15 cellular contexts compared by ENCODE assay signal in the genomic region with DNA sequence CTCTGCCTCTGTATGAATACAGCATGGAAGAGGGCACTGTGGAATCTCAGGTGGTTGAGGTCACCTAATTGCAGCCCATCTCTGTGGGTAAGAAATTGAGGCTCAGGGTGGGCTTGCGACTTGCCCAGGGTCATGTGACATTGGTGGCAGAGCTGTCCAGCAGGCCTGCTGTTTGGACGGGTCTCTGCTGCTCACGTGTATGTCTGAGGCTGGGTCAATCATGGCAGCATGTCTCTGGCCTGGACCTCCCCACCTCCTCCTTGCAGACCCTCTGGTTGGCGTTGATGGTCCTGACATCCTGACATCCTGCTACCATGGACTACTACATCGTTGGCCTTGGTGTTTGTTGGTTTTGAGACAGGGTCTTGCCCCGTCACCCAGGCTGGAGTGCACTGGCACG.
DNase-seq lines count a peak whose midpoint lies in the region; ATAC-seq, FAIRE-seq and TF ChIP-seq lines count a peak whose summit lies in the region.
"Had no signal": no experiment of that assay in that cellular context is flagged by ENCODE, and none has a peak within 500 bp of the region (broad histone marks: within the 10 kb centered on the region; RNA-seq: fewer than 3 reads in every experiment).

No MANE protein-coding gene starts in this region.

- ATAC-seq in Right ventricle myocardium superior (ENCODE audit: poor library complexity) = no peak
- no peak for ATAC-seq in left ventricle myocardium superior
- ATAC-seq in K562 = no peak
- ATAC-seq in lower lobe of right lung = no peak
- ATAC-seq in HG02678 (IDR thresholded peaks at IDR 0.05; ENCODE audit: unreplicated experiment) = no peak
- ATAC-seq: GM12878, GM23338 had no signal

- TF ChIP-seq CTCF in K562 (IDR thresholded peaks at IDR 0.05 in 2 of 3, conservative IDR thresholded peaks at IDR 0.05 in 1 of 3; ENCODE audit: insufficient read depth in 2 of 3, low read depth in 1 of 3, low read length in 3 of 3) = no peak
- no peak for TF ChIP-seq CTCF in lower lobe of right lung (IDR thresholded peaks at IDR 0.05)
- no peak for TF ChIP-seq CTCF in sigmoid colon (IDR thresholded peaks at IDR 0.05)

- POLR2A ChIA-PET in K562 (lab: Yijun Ruan, JAX) = interaction anchor here (0.8 kb wide), 1 partner anchor 12 kb away, joined by 3 read pairs; no protein-coding TSS in a partner anchor

- H3K9me1 ChIP-seq in K562 (ENCODE audit: control insufficient read depth, insufficient read depth, low read length) = no peaks in the 10 kb centered on the region

- peaks cover 7% of the 10 kb centered on the region; the same call in 1 of the 2 replicates for H4K20me1 ChIP-seq in K562 (replicated peaks; ENCODE audit: control insufficient read depth, insufficient read depth, low read length)

- FAIRE-seq in K562 (lab: Jason Lieb, UNC) = no peak
- FAIRE-seq: GM12878 had no signal

- H3K4me1 ChIP-seq in K562 (replicated peaks in 1 of 2; ENCODE audit: control insufficient read depth in 2 of 2, insufficient read depth in 2 of 2, low read length in 2 of 2) = peaks cover 0 to 43% of the 10 kb centered on the region in 2 experiments; a peak in 3 of 5 replicates
- peaks cover 16% of the 10 kb centered on the region for H3K4me1 ChIP-seq in lower lobe of right lung
- H3K4me1 ChIP-seq in sigmoid colon = no peaks in the 10 kb centered on the region
- H3K4me1 ChIP-seq: HAP-1 had no signal

- CTCF ChIA-PET in K562 (lab: Yijun Ruan, JAX; ENCODE audit: low intra/inter-chr PET ratio) = no interaction called here

- 27% methylated on average over 7 of the region's 7 CpGs for WGBS in K562 (ENCODE audit: insufficient coverage, low coverage, missing lambda C conversion rate)
- 91 to 92% methylated on average over 7 of the region's 7 CpGs for WGBS in sigmoid colon, 2 donors

- no peak overlapping the region for H3K4me2 ChIP-seq in K562 (ENCODE audit: insufficient read depth, low read length)
- H3K4me2 ChIP-seq: GM23338 had no signal

- H3K27ac ChIP-seq in K562 (ENCODE audit: extremely low read depth, low read depth, low read length) = no peak overlapping the region
- no peak overlapping the region for H3K27ac ChIP-seq in lower lobe of right lung
- no peak overlapping the region for H3K27ac ChIP-seq in sigmoid colon

- H2AFZ ChIP-seq in K562 (ENCODE audit: low read depth, low read length) = no peak overlapping the region
- H2AFZ ChIP-seq: GM23338 had no signal

- no peaks in the 10 kb centered on the region; the same call in 1 of the 2 replicates for H3K9me3 ChIP-seq in K562 (replicated peaks; ENCODE audit: control insufficient read depth, insufficient read depth, low read depth, low read length)
- H3K9me3 ChIP-seq in lower lobe of right lung = no peaks in the 10 kb centered on the region
- no peaks in the 10 kb centered on the region for H3K9me3 ChIP-seq in sigmoid colon
- H3K9me3 ChIP-seq: HAP-1 had no signal

- TF ChIP-seq POLR2A in K562 (conservative IDR thresholded peaks at IDR 0.05) = no peak
- no peak for TF ChIP-seq POLR2A in sigmoid colon (IDR thresholded peaks at IDR 0.05)

- TF ChIP-seq RAD21 in K562 (CRISPR knock-in tag; conservative IDR thresholded peaks at IDR 0.05 in 1 of 2, IDR thresholded peaks at IDR 0.05 in 1 of 2) = no peak

- TF ChIP-seq EP300 in K562 (IDR thresholded peaks at IDR 0.05; ENCODE audit: low read length) (no peak), sigmoid colon (IDR thresholded peaks at IDR 0.05) (no peak)

- H3K4me3 ChIP-seq in K562 = no peak overlapping the region
- no peak overlapping the region for H3K4me3 ChIP-seq in lower lobe of right lung
- no peak overlapping the region for H3K4me3 ChIP-seq in sigmoid colon
- H3K4me3 ChIP-seq: GM12878, GM23338, HAP-1 had no signal

- H3K79me2 ChIP-seq in K562 (ENCODE audit: control insufficient read depth, insufficient read depth, low read length) = no peaks in the 10 kb centered on the region

- H3K9ac ChIP-seq in K562 (ENCODE audit: insufficient read depth in 1 of 2, low read depth in 2 of 2, low read length in 2 of 2) = peak overlapping the region in 1 of 2 experiments; percentile 61; a peak in 1 of 4 replicates

- peak; percentile 14 for DNase-seq in Right ventricle myocardium superior
- DNase-seq in left ventricle myocardium superior = no peak
- DNase-seq in K562 (ENCODE audit: extremely low read depth in 1 of 4, low spot score in 3 of 4) = no peak
- peak; percentile 14 for DNase-seq in lower lobe of right lung
- DNase-seq in sigmoid colon = peak; percentile 36
- DNase-seq in CD1c-positive myeloid dendritic cell (ENCODE audit: extremely low spot score) = no peak
- no peak for DNase-seq in activated effector memory CD4-positive, alpha-beta T cell treated with anti-CD3 and anti-CD28 coated beads, Interleukin-2, amount 50 U/mL, for 16 hours
- DNase-seq: 8988T; C1 segment of cervical spinal cord; CD4-positive, alpha-beta memory T cell; DMS79 had no signal

- H3K36me3 ChIP-seq in K562 (ENCODE audit: control insufficient read depth, insufficient read depth, low read length) = no peaks in the 10 kb centered on the region
- no peaks in the 10 kb centered on the region for H3K36me3 ChIP-seq in lower lobe of right lung
- H3K36me3 ChIP-seq in sigmoid colon = no peaks in the 10 kb centered on the region
- H3K36me3 ChIP-seq: HAP-1 had no signal

- peaks cover 16 to 42% of the 10 kb centered on the region in 2 experiments; a peak in 4 of 5 replicates for H3K27me3 ChIP-seq in K562 (ENCODE audit: control insufficient read depth in 2 of 2, insufficient read depth in 2 of 2, low read length in 2 of 2)
- no peaks in the 10 kb centered on the region for H3K27me3 ChIP-seq in lower lobe of right lung (ENCODE audit: low read depth)
- no peaks in the 10 kb centered on the region for H3K27me3 ChIP-seq in sigmoid colon

- intact Hi-C loops in Right ventricle myocardium superior (cut with DNase I) = no loop called here
- intact Hi-C loops in left ventricle myocardium superior (cut with micrococcal nuclease) = no loop called here
- intact Hi-C loops in K562 (cut with micrococcal nuclease) = loop anchor here (10.0 kb wide), 1 partner anchor 66 kb away; the partner anchor contains the start of gene HPCAL1
- intact Hi-C loops in lower lobe of right lung (cut with DNase I) = no loop called here
- intact Hi-C loops in sigmoid colon (cut with DNase I) = no loop called here

- in situ Hi-C loops in K562 (cut with MboI) = no loop called here

- BruUV-seq in K562 (replicated peaks; lab: Mats Ljungman, UMichigan) = no TSS peak

TF ChIP-seq in K562, 482 proteins besides CTCF, POLR2A, EP300 and RAD21:
- no peak for TF ChIP-seq DMBX1 (CRISPR knock-in tag; IDR thresholded peaks at IDR 0.05; ENCODE audit: borderline replicate concordance)
- TF ChIP-seq, protein P1, sequence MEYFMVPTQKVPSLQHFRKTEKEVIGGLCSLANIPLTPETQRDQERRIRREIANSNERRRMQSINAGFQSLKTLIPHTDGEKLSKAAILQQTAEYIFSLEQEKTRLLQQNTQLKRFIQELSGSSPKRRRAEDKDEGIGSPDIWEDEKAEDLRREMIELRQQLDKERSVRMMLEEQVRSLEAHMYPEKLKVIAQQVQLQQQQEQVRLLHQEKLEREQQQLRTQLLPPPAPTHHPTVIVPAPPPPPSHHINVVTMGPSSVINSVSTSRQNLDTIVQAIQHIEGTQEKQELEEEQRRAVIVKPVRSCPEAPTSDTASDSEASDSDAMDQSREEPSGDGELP (CRISPR knock-in tag; IDR thresholded peaks at IDR 0.05; ENCODE audit: borderline replicate concordance) = no peak
- TF ChIP-seq MAX (CRISPR knock-in tag; IDR thresholded peaks at IDR 0.05) = 0 out of 2 replicates have a peak, but pooled peaks have one; percentile 15
- TF ChIP-seq BCOR (IDR thresholded peaks at IDR 0.05) = no peak
- TF ChIP-seq, protein P2, sequence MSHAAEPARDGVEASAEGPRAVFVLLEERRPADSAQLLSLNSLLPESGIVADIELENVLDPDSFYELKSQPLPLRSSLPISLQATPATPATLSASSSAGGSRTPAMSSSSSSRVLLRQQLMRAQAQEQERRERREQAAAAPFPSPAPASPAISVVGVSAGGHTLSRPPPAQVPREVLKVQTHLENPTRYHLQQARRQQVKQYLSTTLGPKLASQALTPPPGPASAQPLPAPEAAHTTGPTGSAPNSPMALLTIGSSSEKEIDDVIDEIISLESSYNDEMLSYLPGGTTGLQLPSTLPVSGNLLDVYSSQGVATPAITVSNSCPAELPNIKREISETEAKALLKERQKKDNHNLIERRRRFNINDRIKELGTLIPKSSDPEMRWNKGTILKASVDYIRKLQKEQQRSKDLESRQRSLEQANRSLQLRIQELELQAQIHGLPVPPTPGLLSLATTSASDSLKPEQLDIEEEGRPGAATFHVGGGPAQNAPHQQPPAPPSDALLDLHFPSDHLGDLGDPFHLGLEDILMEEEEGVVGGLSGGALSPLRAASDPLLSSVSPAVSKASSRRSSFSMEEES (CRISPR knock-in tag; IDR thresholded peaks at IDR 0.05) = peak; percentile 28; the same call in 1 of the 2 replicates
- TF ChIP-seq USF1 (CRISPR knock-in tag; IDR thresholded peaks at IDR 0.05) = peak; percentile 31; the same call in 1 of the 2 replicates
- no peak for TF ChIP-seq LARP7 (IDR thresholded peaks at IDR 0.05)
TF ChIP-seq in K562: peak in this region for 3.

Comparison
In these comparisons a context has a peak if more than half of its experiments do, and no peak if none do; other contexts are left out.
1. DNase-seq: peak in Right ventricle myocardium superior (single experiment), lower lobe of right lung (single experiment) and sigmoid colon (single experiment); none in left ventricle myocardium superior (single experiment), K562 (0 of 4), CD1c-positive myeloid dendritic cell (single experiment) and activated effector memory CD4-positive, alpha-beta T cell treated with anti-CD3 and anti-CD28 coated beads, Interleukin-2, amount 50 U/mL, for 16 hours (single experiment).